8 cellular contexts compared by ENCODE assay signal in genomic region chrX:68490644-68491043, GRCh38. TPM values are rescaled to one million over a fixed set of nuclear protein-coding genes. Genes with fewer than 3 reads are reported as not detected.
DNase-seq lines count a peak whose midpoint lies in the region; ATAC-seq and TF ChIP-seq lines count a peak whose summit lies in the region.

No MANE protein-coding gene starts in this region.

- no peak overlapping the region for H3K4me3 ChIP-seq in epithelial cell of esophagus (ENCODE audit: low read length)
- no peak overlapping the region for H3K4me3 ChIP-seq in upper lobe of left lung

- TF ChIP-seq EP300 in upper lobe of left lung (IDR thresholded peaks at IDR 0.05) = no peak

- peaks cover 2% of the 10 kb centered on the region for H3K4me1 Mint-ChIP-seq in activated naive CD8-positive, alpha-beta T cell treated with anti-CD3 and anti-CD28 coated beads, Interleukin-2, amount 50 U/mL, for 24 hours
- H3K4me1 Mint-ChIP-seq in activated naive CD8-positive, alpha-beta T cell treated with anti-CD3 and anti-CD28 coated beads for 36 hours = no peaks in the 10 kb centered on the region

- H3K9me3 ChIP-seq in upper lobe of left lung = no peaks in the 10 kb centered on the region

- H3K36me3 ChIP-seq in upper lobe of left lung = no peaks in the 10 kb centered on the region

- TF ChIP-seq CTCF in epithelial cell of esophagus (IDR thresholded peaks at IDR 0.05; ENCODE audit: insufficient read depth, low read depth, low read length, missing control alignments) = peak; percentile 51
- peak in 4 of 6 experiments; percentile 20 to 31 (median 22) for TF ChIP-seq CTCF in upper lobe of left lung (IDR thresholded peaks at IDR 0.05)

- H3K4me1 ChIP-seq in upper lobe of left lung = no peaks in the 10 kb centered on the region

- peak; percentile 36 for ATAC-seq in activated naive CD8-positive, alpha-beta T cell treated with anti-CD3 and anti-CD28 coated beads, Interleukin-2, amount 50 U/mL, for 24 hours
- ATAC-seq in upper lobe of left lung (ENCODE audit: low FRiP score in 2 of 2) (peak in 1 of 2 donors; percentile 73), GM21737 (IDR thresholded peaks at IDR 0.05; ENCODE audit: unreplicated experiment) (no peak)

- H3K27ac Mint-ChIP-seq in activated naive CD8-positive, alpha-beta T cell treated with anti-CD3 and anti-CD28 coated beads, Interleukin-2, amount 50 U/mL, for 24 hours = no peak overlapping the region
- H3K27ac Mint-ChIP-seq in activated naive CD8-positive, alpha-beta T cell treated with anti-CD3 and anti-CD28 coated beads for 36 hours = no peak overlapping the region

- H3K27me3 ChIP-seq in upper lobe of left lung = no peaks in the 10 kb centered on the region

- no peaks in the 10 kb centered on the region for H3K9me3 Mint-ChIP-seq in activated naive CD8-positive, alpha-beta T cell treated with anti-CD3 and anti-CD28 coated beads, Interleukin-2, amount 50 U/mL, for 24 hours
- no peaks in the 10 kb centered on the region for H3K9me3 Mint-ChIP-seq in activated naive CD8-positive, alpha-beta T cell treated with anti-CD3 and anti-CD28 coated beads for 36 hours

- H3K27ac ChIP-seq in upper lobe of left lung (no peak overlapping the region), substantia nigra (ENCODE audit: low read depth, low read length, poor library complexity, severe bottlenecking) (no peak overlapping the region)

- H3K4me3 Mint-ChIP-seq in activated naive CD8-positive, alpha-beta T cell treated with anti-CD3 and anti-CD28 coated beads, Interleukin-2, amount 50 U/mL, for 24 hours = no peak overlapping the region
- H3K4me3 Mint-ChIP-seq in activated naive CD8-positive, alpha-beta T cell treated with anti-CD3 and anti-CD28 coated beads for 36 hours = no peak overlapping the region

- TF ChIP-seq POLR2A in upper lobe of left lung (IDR thresholded peaks at IDR 0.05) = no peak

- H3K36me3 Mint-ChIP-seq in activated naive CD8-positive, alpha-beta T cell treated with anti-CD3 and anti-CD28 coated beads, Interleukin-2, amount 50 U/mL, for 24 hours (ENCODE audit: low read depth) = no peaks in the 10 kb centered on the region
- H3K36me3 Mint-ChIP-seq in activated naive CD8-positive, alpha-beta T cell treated with anti-CD3 and anti-CD28 coated beads for 36 hours = no peaks in the 10 kb centered on the region

- H3K27me3 Mint-ChIP-seq in activated naive CD8-positive, alpha-beta T cell treated with anti-CD3 and anti-CD28 coated beads, Interleukin-2, amount 50 U/mL, for 24 hours = peaks cover 7% of the 10 kb centered on the region
- peaks cover 4% of the 10 kb centered on the region for H3K27me3 Mint-ChIP-seq in activated naive CD8-positive, alpha-beta T cell treated with anti-CD3 and anti-CD28 coated beads for 36 hours

- DNase-seq in activated naive CD8-positive, alpha-beta T cell treated with anti-CD3 and anti-CD28 coated beads, Interleukin-2, amount 50 U/mL, for 24 hours = no peak
- DNase-seq in activated naive CD8-positive, alpha-beta T cell treated with anti-CD3 and anti-CD28 coated beads for 36 hours = no peak
- DNase-seq in LHCN-M2 (ENCODE audit: low read depth) (peak; percentile 32), epithelial cell of esophagus (ENCODE audit: low read depth) (peak; percentile 36), upper lobe of left lung (no peak), NCI-H1048 (lab: John Stamatoyannopoulos, UW) (no peak), substantia nigra (lab: John Stamatoyannopoulos, UW) (no peak)

RNA-seq across cellular contexts. Expression of gene YIPF6, which starts 8.2 kb away (rescaled TPM):
- total RNA-seq in activated naive CD8-positive, alpha-beta T cell treated with anti-CD3 and anti-CD28 coated beads for 36 hours = 10 to 100 TPM; 11.9 to 13.8 TPM
- total RNA-seq in LHCN-M2 (2014; rRNA removed) (19.8 and 24.3 TPM in 2 replicates), upper lobe of left lung (10 to 100 TPM; 15.7 to 43.0 (median 32.6) TPM)
- 9.3 TPM for polyA plus RNA-seq in LHCN-M2 (2012)

RNA-seq across cellular contexts. Expression of gene OPHN1, which starts 57.3 kb away (rescaled TPM):
- total RNA-seq in activated naive CD8-positive, alpha-beta T cell treated with anti-CD3 and anti-CD28 coated beads for 36 hours = not detected
- total RNA-seq in LHCN-M2 (2014; rRNA removed) (2.8 and 4.5 TPM in 2 replicates), upper lobe of left lung (10 to 100 TPM; 10.0 to 40.9 (median 10.8) TPM)
- polyA plus RNA-seq in LHCN-M2 (2012) = 2.4 TPM

Comparison
In these comparisons a context has a peak if more than half of its experiments do, and no peak if none do; other contexts are left out.
1. DNase-seq: peak in LHCN-M2 (single experiment) and epithelial cell of esophagus (single experiment); none in activated naive CD8-positive, alpha-beta T cell treated with anti-CD3 and anti-CD28 coated beads, Interleukin-2, amount 50 U/mL, for 24 hours (single experiment), activated naive CD8-positive, alpha-beta T cell treated with anti-CD3 and anti-CD28 coated beads for 36 hours (single experiment), upper lobe of left lung (0 of 2), NCI-H1048 (single experiment) and substantia nigra (0 of 49).